ENCODE assay signal across 8 cellular contexts in the genomic region with DNA sequence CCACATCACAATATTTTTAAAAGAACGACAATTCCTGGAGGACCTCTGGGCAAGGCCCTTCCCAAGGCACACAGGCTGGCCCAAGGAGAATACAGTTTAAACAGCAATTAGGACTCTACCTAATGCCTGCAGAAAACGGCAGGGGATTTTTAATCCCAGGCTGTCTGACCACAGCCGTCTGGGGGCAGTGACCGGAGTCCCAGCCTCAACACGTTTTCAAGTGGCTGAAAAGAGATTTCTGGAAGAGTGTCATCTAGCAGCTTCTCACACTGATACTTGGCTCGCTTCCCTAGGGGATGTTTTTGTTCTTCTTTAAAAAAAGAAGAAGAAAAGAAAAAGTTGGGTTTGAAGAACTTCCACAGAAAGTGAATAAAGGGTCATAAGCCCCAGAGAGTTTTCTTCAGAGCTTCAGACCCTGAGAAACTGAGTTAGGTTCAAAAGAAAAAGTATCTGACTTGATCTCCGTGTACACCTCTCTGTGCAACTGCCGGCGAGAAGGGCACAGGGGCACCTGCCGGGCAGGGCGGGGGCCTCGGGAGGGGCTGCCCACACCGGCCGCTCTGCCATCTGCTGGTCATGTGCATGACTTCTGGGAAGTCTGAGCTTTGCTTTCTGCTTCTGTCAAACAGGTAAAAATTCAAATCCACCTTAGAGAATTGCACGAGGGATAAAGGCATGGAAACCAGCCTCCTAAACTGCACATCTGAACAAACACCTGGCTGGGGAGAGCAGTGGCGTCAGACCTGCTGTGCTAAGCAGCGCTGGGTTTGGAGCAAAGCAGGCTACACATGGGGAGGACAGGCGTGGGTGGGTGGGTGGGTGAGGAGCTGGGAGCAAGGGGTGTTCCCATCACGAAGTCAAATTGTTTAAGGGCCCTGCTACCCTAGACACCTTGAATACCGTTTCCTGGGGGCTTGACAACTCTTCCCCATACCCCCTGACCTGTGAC. TPM values are rescaled to one million over a fixed set of nuclear protein-coding genes. Genes with fewer than 3 reads are reported as not detected.
DNase-seq lines count a peak whose midpoint lies in the region; ATAC-seq and TF ChIP-seq lines count a peak whose summit lies in the region.

No MANE protein-coding gene starts in this region.

- H3K4me3 ChIP-seq in DND-41 (ENCODE audit: low read depth in 1 of 2, low read length in 2 of 2) (no peak overlapping the region), MM.1S (ENCODE audit: low read length) (no peak overlapping the region)

- H2AFZ ChIP-seq in DND-41 (ENCODE audit: low read depth, low read length) (no peak overlapping the region), MM.1S (ENCODE audit: low read length) (no peak overlapping the region)

- intact Hi-C loops in left cardiac atrium (cut with DNase I) = no loop called here

- H3K4me1 ChIP-seq in DND-41 (ENCODE audit: insufficient read depth, low read length) (no peaks in the 10 kb centered on the region), MM.1S (ENCODE audit: low read length) (no peaks in the 10 kb centered on the region)

- no peak overlapping the region for H3K4me2 ChIP-seq in DND-41 (ENCODE audit: insufficient read depth, low read length)
- no peak overlapping the region for H3K4me2 ChIP-seq in MM.1S (ENCODE audit: low read depth, low read length)

- H3K9me2 ChIP-seq in MM.1S (replicated peaks; ENCODE audit: insufficient read depth, low read length) = no peaks in the 10 kb centered on the region

- DNase-seq in DND-41 (no peak), MM.1S (no peak), left cardiac atrium (peak; percentile 24), HK-2 (ENCODE audit: unreplicated experiment) (no peak)
- DNase-seq in activated CD4-positive, alpha-beta T cell treated with anti-CD3 and anti-CD28 coated beads, Interleukin-2, amount 50 U/mL, for 48 hours = peak; percentile 25 to 37
- peak; percentile 31 to 40 for DNase-seq in stimulated activated CD4-positive, alpha-beta T cell treated with anti-CD3 and anti-CD28 coated beads, Interleukin-2, amount 100 ng/mL, for 24 hours

- H3F3A ChIP-seq in MM.1S (ENCODE audit: insufficient read depth, low read length) = no peaks in the 10 kb centered on the region; the same call in none of the 2 replicates

- no peak for ATAC-seq in DND-41 (ENCODE audit: insufficient read depth, low read depth)
- peak in 1 of 2 donors; percentile 15 for ATAC-seq in left cardiac atrium
- no peak for ATAC-seq in GM21447 (IDR thresholded peaks at IDR 0.05; ENCODE audit: unreplicated experiment)
- ATAC-seq in GM21381 (IDR thresholded peaks at IDR 0.05; ENCODE audit: unreplicated experiment) = no peak

- H3K9ac ChIP-seq in DND-41 (ENCODE audit: low read depth, low read length) (no peak overlapping the region), MM.1S (ENCODE audit: low read length) (no peak overlapping the region)

- H4K20me1 ChIP-seq in DND-41 (ENCODE audit: insufficient read depth, low read length) (peaks cover 49% of the 10 kb centered on the region), MM.1S (ENCODE audit: insufficient read depth, low read length) (peaks cover 71% of the 10 kb centered on the region)

- no peaks in the 10 kb centered on the region for H3K27me3 ChIP-seq in DND-41 (ENCODE audit: insufficient read depth, low read length, poor library complexity)
- H3K27me3 ChIP-seq in MM.1S (replicated peaks; ENCODE audit: insufficient read depth, low read length) = no peaks in the 10 kb centered on the region

- H3K9me3 ChIP-seq in DND-41 (ENCODE audit: insufficient read depth, low read length, severe bottlenecking) = no peaks in the 10 kb centered on the region
- H3K9me3 ChIP-seq in MM.1S (replicated peaks; ENCODE audit: insufficient read depth, low read length) = no peaks in the 10 kb centered on the region

- no peak overlapping the region for H3K27ac ChIP-seq in DND-41 (ENCODE audit: low read length)
- no peak overlapping the region for H3K27ac ChIP-seq in MM.1S (ENCODE audit: low read length)

- H3K36me3 ChIP-seq in DND-41 (ENCODE audit: insufficient read depth, low read length) (peaks cover 17% of the 10 kb centered on the region), MM.1S (replicated peaks; ENCODE audit: insufficient read depth, low read length) (peaks cover 3% of the 10 kb centered on the region)

- H3K79me2 ChIP-seq in DND-41 (ENCODE audit: insufficient read depth, low read length) = peaks cover 28% of the 10 kb centered on the region
- H3K79me2 ChIP-seq in MM.1S (ENCODE audit: low read length) = peaks cover 99% of the 10 kb centered on the region

- TF ChIP-seq CTCF in DND-41 (IDR thresholded peaks at IDR 0.05; ENCODE audit: borderline replicate concordance, extremely low read depth, low read length, poor library complexity, severe bottlenecking) (peak; percentile 39), MM.1S (IDR thresholded peaks at IDR 0.05; ENCODE audit: low read length) (peak; percentile 35)

RNA-seq across cellular contexts. Expression of gene RRBP1, which starts 33.0 kb away (rescaled TPM):
- total RNA-seq in left cardiac atrium = 100 to 1,000 TPM in 1 of 2 donors, 10 to 100 TPM in 1; 68.6 to 127 TPM

RNA-seq across cellular contexts. Expression of gene BANF2, which starts 50.7 kb away (rescaled TPM):
- not detected for total RNA-seq in left cardiac atrium

Comparison
In these comparisons a context has a peak if more than half of its experiments do, and no peak if none do; other contexts are left out.
1. DNase-seq: peak in activated CD4-positive, alpha-beta T cell treated with anti-CD3 and anti-CD28 coated beads, Interleukin-2, amount 50 U/mL, for 48 hours (2 of 2), left cardiac atrium (single experiment) and stimulated activated CD4-positive, alpha-beta T cell treated with anti-CD3 and anti-CD28 coated beads, Interleukin-2, amount 100 ng/mL, for 24 hours (2 of 2); none in DND-41 (single experiment), MM.1S (single experiment) and HK-2 (single experiment).